ENCODE assay signal across 20 cellular contexts in genomic region chr13:112902669-112903068, GRCh38.
DNase-seq lines count a peak whose midpoint lies in the region; ATAC-seq and TF ChIP-seq lines count a peak whose summit lies in the region.
"Had no signal": no experiment of that assay in that cellular context is flagged by ENCODE, and none has a peak within 500 bp of the region (broad histone marks: within the 10 kb centered on the region; RNA-seq: fewer than 3 reads in every experiment).

No MANE protein-coding gene starts in this region.

- H3K4me2 ChIP-seq in mammary epithelial cell (ENCODE audit: insufficient read depth, low read depth, low read length) (no peak overlapping the region), osteoblast (ENCODE audit: insufficient read depth, low read length) (no peak overlapping the region)

- dilution Hi-C loops in mammary epithelial cell (cut with HindIII; ENCODE audit: low sequenced_read_pairs) = no loop called here

- DNase-seq in activated CD4-positive, CD25-positive, alpha-beta regulatory T cell treated with anti-CD3 and anti-CD28 coated beads, Interleukin-2, amount 50 U/mL, for 72 hours = peak; percentile 13
- no peak for DNase-seq in activated CD4-positive, CD25-positive, alpha-beta regulatory T cell (lab: John Stamatoyannopoulos, UW)
- DNase-seq in mammary epithelial cell (no peak), osteoblast (ENCODE audit: insufficient read length, low spot score, missing footprints) (peak; percentile 37), suprapubic skin (ENCODE audit: low spot score in 2 of 2) (peak in 1 of 2 donors; percentile 74), cortex of kidney (lab: John Stamatoyannopoulos, UW) (no peak), cerebellar cortex (ENCODE audit: low spot score) (no peak)
- DNase-seq: 8988T; CD4-positive, CD25-positive, alpha-beta regulatory T cell; COR-L47; DMS 273 treated with DMSO at 0.1 percent for 48 hours; GDM1; HCEC 1CT; Kasumi-1; NCI-H1092 treated with DMSO at 0.1 percent for 48 hours; NCI-H2081 treated with DMSO at 0.1 percent for 48 hours; NCI-H446 treated with DMSO at 0.1 percent for 48 hours; NK-92 treated with Interleukin-12 subunit alpha and Interleukin-12 subunit beta, amount 100 ng/mL, for 24 hours had no signal

- CTCF ChIA-PET in mammary epithelial cell (lab: Charles Lee; ENCODE audit: low non-redundant PET) = no interaction called here

- H4K20me1 ChIP-seq in mammary epithelial cell (ENCODE audit: insufficient read depth, low read length) (no peaks in the 10 kb centered on the region), osteoblast (ENCODE audit: insufficient read depth, low read length) (no peaks in the 10 kb centered on the region)

- no peaks in the 10 kb centered on the region for H3K27me3 ChIP-seq in mammary epithelial cell (ENCODE audit: insufficient read depth, low read length)
- H3K27me3 ChIP-seq in osteoblast (ENCODE audit: insufficient read depth, low read length) = peaks cover 45% of the 10 kb centered on the region
- H3K27me3 ChIP-seq in suprapubic skin = peaks cover 10% of the 10 kb centered on the region

- in situ Hi-C loops in mammary epithelial cell (cut with MboI; ENCODE audit: low sequenced_read_pairs in 2 of 2) = no loop called here

- no peak overlapping the region for H3K4me3 ChIP-seq in mammary epithelial cell (replicated peaks in 1 of 3; ENCODE audit: insufficient read depth in 1 of 3, low read depth in 2 of 3, low read length in 3 of 3)
- H3K4me3 ChIP-seq in osteoblast (ENCODE audit: insufficient read depth, low read length) = no peak overlapping the region
- H3K4me3 ChIP-seq in suprapubic skin = no peak overlapping the region

- H2AFZ ChIP-seq in mammary epithelial cell (ENCODE audit: low read depth, low read length) (peak overlapping the region; percentile 73), osteoblast (ENCODE audit: low read length) (no peak overlapping the region)

- TF ChIP-seq EP300 in suprapubic skin (IDR thresholded peaks at IDR 0.05) = no peak

- no peak for ATAC-seq in HG03378 (IDR thresholded peaks at IDR 0.05; ENCODE audit: unreplicated experiment)
- ATAC-seq: Right ventricle myocardium inferior had no signal

- H3K79me2 ChIP-seq in mammary epithelial cell (ENCODE audit: insufficient read depth, low read length) (no peaks in the 10 kb centered on the region), osteoblast (ENCODE audit: insufficient read depth, low read length) (no peaks in the 10 kb centered on the region)

- BruUV-seq in mammary epithelial cell (replicated peaks; lab: Mats Ljungman, UMichigan) = no TSS peak

- WGBS in mammary epithelial cell (ENCODE audit: low coverage, missing lambda C conversion rate) = 8% methylated on average over 2 of the region's 2 CpGs
- 72% methylated on average over 2 of the region's 2 CpGs for WGBS in suprapubic skin

- TF ChIP-seq CTCF in mammary epithelial cell (conservative IDR thresholded peaks at IDR 0.05 in 1 of 2, IDR thresholded peaks at IDR 0.05 in 1 of 2; ENCODE audit: extremely low read depth in 1 of 2, insufficient read depth in 1 of 2, low read depth in 1 of 2, low read length in 2 of 2) (no peak), osteoblast (IDR thresholded peaks at IDR 0.05; ENCODE audit: extremely low read depth, low read depth, low read length) (no peak), suprapubic skin (IDR thresholded peaks at IDR 0.05) (no peak)

- TF ChIP-seq POLR2A in suprapubic skin (IDR thresholded peaks at IDR 0.05) = no peak

- intact Hi-C loops in mammary epithelial cell (cut with micrococcal nuclease) = no loop called here

- no peak overlapping the region for H3K9ac ChIP-seq in mammary epithelial cell (ENCODE audit: insufficient read depth, low read length)

- H3K9me3 ChIP-seq in mammary epithelial cell (replicated peaks; ENCODE audit: insufficient read depth, low read length) (no peaks in the 10 kb centered on the region), osteoblast (ENCODE audit: low read depth, low read length) (peaks cover 5% of the 10 kb centered on the region), suprapubic skin (no peaks in the 10 kb centered on the region)

- H3K4me1 ChIP-seq in mammary epithelial cell (ENCODE audit: insufficient read depth, low read length) (no peaks in the 10 kb centered on the region), osteoblast (ENCODE audit: insufficient read depth, low read length) (no peaks in the 10 kb centered on the region), suprapubic skin (no peaks in the 10 kb centered on the region)

- no peaks in the 10 kb centered on the region for H3K36me3 ChIP-seq in mammary epithelial cell (ENCODE audit: insufficient read depth, low read length)
- H3K36me3 ChIP-seq in osteoblast (ENCODE audit: insufficient read depth, low read length) = no peaks in the 10 kb centered on the region
- H3K36me3 ChIP-seq in suprapubic skin = no peaks in the 10 kb centered on the region

- H3K27ac ChIP-seq in mammary epithelial cell (ENCODE audit: insufficient read depth, low read depth, low read length) (no peak overlapping the region), osteoblast (ENCODE audit: low read depth, low read length) (no peak overlapping the region), suprapubic skin (peak overlapping the region; percentile 52)

Comparison
In these comparisons a context has a peak if more than half of its experiments do, and no peak if none do; other contexts are left out.
1. DNase-seq: peak in activated CD4-positive, CD25-positive, alpha-beta regulatory T cell treated with anti-CD3 and anti-CD28 coated beads, Interleukin-2, amount 50 U/mL, for 72 hours (single experiment) and osteoblast (single experiment); none in activated CD4-positive, CD25-positive, alpha-beta regulatory T cell (0 of 4), mammary epithelial cell (single experiment), cortex of kidney (single experiment) and cerebellar cortex (single experiment).